1 cellular context compared by ENCODE assay signal in genomic region chr9:104747565-104748358, GRCh38.
TF ChIP-seq lines count a peak whose summit lies in the region.

Gene NIPSNAP3A, plus strand, starts transcription at chr9:104747683. Its CDS starts 110 bp downstream, at chr9:104747793.

TF ChIP-seq in K562, 482 proteins besides CTCF, POLR2A, EP300 and RAD21 (continued from another document and continues in another):
- TF ChIP-seq ZNF318 (IDR thresholded peaks at IDR 0.05; ENCODE audit: borderline replicate concordance in 1 of 2, low read depth in 1 of 2) (no peak), SMAD4 (CRISPR knock-in tag; conservative IDR thresholded peaks at IDR 0.05) (0 out of 2 replicates have a peak, but pooled peaks have one; percentile 62), ELF4 (CRISPR knock-in tag; IDR thresholded peaks at IDR 0.05) (no peak), CREM (IDR thresholded peaks at IDR 0.05; ENCODE audit: low read depth) (peak; percentile 43), HNRNPK (IDR thresholded peaks at IDR 0.05; ENCODE audit: low read depth, low read length, poor library complexity, severe bottlenecking) (no peak), ZNF518B (CRISPR knock-in tag; IDR thresholded peaks at IDR 0.05) (no peak), ZNF197 (CRISPR knock-in tag; IDR thresholded peaks at IDR 0.05; ENCODE audit: low read depth) (no peak), MNT (conservative IDR thresholded peaks at IDR 0.05) (peak; percentile 88 to 94), CREB3L1 (IDR thresholded peaks at IDR 0.05; ENCODE audit: borderline replicate concordance, low read depth) (peak; percentile 98; the same call in 1 of the 2 replicates), SIRT6 (IDR thresholded peaks at IDR 0.05; ENCODE audit: low read depth, low read length) (no peak), ZNF165 (CRISPR knock-in tag; IDR thresholded peaks at IDR 0.05; ENCODE audit: borderline replicate concordance) (no peak), NBN (IDR thresholded peaks at IDR 0.05; ENCODE audit: low read depth) (no peak), SMAD2 (IDR thresholded peaks at IDR 0.05; ENCODE audit: low read depth, low read length) (no peak), PHB (CRISPR knock-in tag; IDR thresholded peaks at IDR 0.05) (no peak), MED1 (CRISPR knock-in tag; IDR thresholded peaks at IDR 0.05; ENCODE audit: borderline replicate concordance) (no peak), NKRF (IDR thresholded peaks at IDR 0.05; ENCODE audit: borderline replicate concordance) (peak; percentile 84), TFE3 (CRISPR knock-in tag; IDR thresholded peaks at IDR 0.05) (no peak), CHAMP1 (IDR thresholded peaks at IDR 0.05) (no peak), ELF1 (tag; IDR thresholded peaks at IDR 0.05) (peak; percentile 77), NR3C1 (CRISPR knock-in tag; IDR thresholded peaks at IDR 0.05) (no peak), ZNF551 (CRISPR knock-in tag; IDR thresholded peaks at IDR 0.05) (no peak), FOXK1 (CRISPR knock-in tag; IDR thresholded peaks at IDR 0.05; ENCODE audit: borderline replicate concordance) (no peak; the same call in 1 of the 2 replicates), PTRF (tag; IDR thresholded peaks at IDR 0.05) (no peak), ZNF449 (CRISPR knock-in tag; IDR thresholded peaks at IDR 0.05) (no peak), CSDE1 (IDR thresholded peaks at IDR 0.05) (no peak), CXXC5 (CRISPR knock-in tag; IDR thresholded peaks at IDR 0.05) (peak; percentile 63), ZNF431 (CRISPR knock-in tag; IDR thresholded peaks at IDR 0.05) (0 out of 2 replicates have a peak, but pooled peaks have one; percentile 31), KLF10 (CRISPR knock-in tag; IDR thresholded peaks at IDR 0.05) (no peak), SREBF2 (CRISPR knock-in tag; IDR thresholded peaks at IDR 0.05) (no peak), BCL6 (CRISPR knock-in tag; IDR thresholded peaks at IDR 0.05) (no peak), NRF1 (conservative IDR thresholded peaks at IDR 0.05 in 1 of 2, IDR thresholded peaks at IDR 0.05 in 1 of 2) (peak; percentile 93 to 94), CHD2 (IDR thresholded peaks at IDR 0.05; ENCODE audit: low read depth, low read length) (no peak), POLR2G (IDR thresholded peaks at IDR 0.05; ENCODE audit: low read depth, low read length) (peak; percentile 86), FOXK2 (conservative IDR thresholded peaks at IDR 0.05 in 1 of 2, IDR thresholded peaks at IDR 0.05 in 1 of 2; ENCODE audit: low read depth in 2 of 2) (peak; percentile 88 to 91)
